13 cellular contexts compared by ENCODE assay signal in genomic region chr9:121662359-121662758, GRCh38. TPM values are rescaled to one million over a fixed set of nuclear protein-coding genes. Genes with fewer than 3 reads are reported as not detected.
"Had no signal": no experiment of that assay in that cellular context is flagged by ENCODE, and none has a peak within 500 bp of the region (broad histone marks: within the 10 kb centered on the region; RNA-seq: fewer than 3 reads in every experiment).

No MANE protein-coding gene starts in this region.

- H3K36me3 ChIP-seq: tibial artery had no signal

- H3K9me3 ChIP-seq: tibial artery had no signal

- H3K27me3 ChIP-seq: tibial artery had no signal

- H3K27ac ChIP-seq: SK-N-MC, tibial artery had no signal

- ATAC-seq: effector memory CD8-positive, alpha-beta T cell; left lobe of liver; stimulated activated effector memory CD8-positive, alpha-beta T cell treated with anti-CD3 and anti-CD28 coated beads, Interleukin-12 subunit alpha, Interleukin-12 subunit beta, amount 100 ng/mL, for 72 hours; T-cell had no signal

- DNase-seq: activated CD4-positive, alpha-beta memory T cell treated with anti-CD3 and anti-CD28 coated beads for 36 hours; activated CD4-positive, alpha-beta T cell treated with anti-CD3 and anti-CD28 coated beads for 1 hour; activated CD8-positive, alpha-beta memory T cell treated with anti-CD3 and anti-CD28 coated beads, Interleukin-2, amount 50 U/mL, for 4 hours; activated naive CD4-positive, alpha-beta T cell treated with Interleukin-2 at 50 U/mL for 16 hours; effector memory CD8-positive, alpha-beta T cell; erythroblast; mesenchymal stem cell; T-cell; T1000; tibial artery had no signal

- H3K4me3 ChIP-seq: SK-N-MC, tibial artery had no signal

RNA-seq across cellular contexts. Expression of gene DAB2IP, which starts 10.9 kb away (rescaled TPM):
- total RNA-seq: activated CD4-positive, alpha-beta memory T cell treated with anti-CD3 and anti-CD28 coated beads for 36 hours had no signal
